ENCODE assay signal across 12 cellular contexts in genomic region chr19:51511353-51511752, GRCh38. TPM values are rescaled to one million over a fixed set of nuclear protein-coding genes. Genes with fewer than 3 reads are reported as not detected.
A peak's percentile ranks its signal among the peaks of the same experiment; 100 is the strongest.
DNase-seq lines count a peak whose midpoint lies in the region; ATAC-seq and TF ChIP-seq lines count a peak whose summit lies in the region.
"Had no signal": no experiment of that assay in that cellular context is flagged by ENCODE, and none has a peak within 500 bp of the region (broad histone marks: within the 10 kb centered on the region; RNA-seq: fewer than 3 reads in every experiment).

No MANE protein-coding gene starts in this region.

- H3K4me3 ChIP-seq in GM12875 (ENCODE audit: low read depth, low read length), result no peak overlapping the region

- H3K9me3 ChIP-seq in T-helper 17 cell (ENCODE audit: control insufficient read depth, low read length, poor library complexity, severe bottlenecking), result no peaks in the 10 kb centered on the region

- DNase-seq in CD1c-positive myeloid dendritic cell (ENCODE audit: extremely low spot score), result peak; percentile 22
- peak; percentile 8 for DNase-seq in RKO (ENCODE audit: low spot score)
- no peak for DNase-seq in foreskin keratinocyte
- no peak for DNase-seq in T-helper 17 cell
- no peak for DNase-seq in activated effector memory CD4-positive, alpha-beta T cell treated with Interleukin-2 at 50 U/mL for 16 hours
- DNase-seq in islet precursor cell, result no peak
- DNase-seq: MV-4-11, naive B cell had no signal

- H3K4me1 ChIP-seq in foreskin keratinocyte, result no peaks in the 10 kb centered on the region

- no peak for ATAC-seq in foreskin keratinocyte
- ATAC-seq in T-helper 17 cell, result no peak
- no peak for ATAC-seq in esophagus mucosa

- no peaks in the 10 kb centered on the region for H3K4me1 Mint-ChIP-seq in T-helper 17 cell
- H3K4me1 Mint-ChIP-seq: activated naive CD4-positive, alpha-beta T cell treated with anti-CD3 and anti-CD28 coated beads, Interleukin-2, amount 50 U/mL, for 24 hours had no signal

- peaks cover 2% of the 10 kb centered on the region for H3K36me3 Mint-ChIP-seq in T-helper 17 cell (ENCODE audit: low read depth)
- H3K36me3 Mint-ChIP-seq: activated naive CD4-positive, alpha-beta T cell treated with anti-CD3 and anti-CD28 coated beads, Interleukin-2, amount 50 U/mL, for 24 hours; naive B cell had no signal

- no peaks in the 10 kb centered on the region for H3K27me3 ChIP-seq in foreskin keratinocyte

- peaks cover 50% of the 10 kb centered on the region for H3K27me3 Mint-ChIP-seq in T-helper 17 cell

- TF ChIP-seq CTCF in GM12875 (IDR thresholded peaks at IDR 0.05; ENCODE audit: borderline replicate concordance, insufficient read depth, low read depth, low read length) (peak; percentile 51; the same call in 1 of the 2 replicates), foreskin keratinocyte (conservative IDR thresholded peaks at IDR 0.05) (peak; percentile 6)

- no peak overlapping the region for H3K27ac ChIP-seq in foreskin keratinocyte

- no peak overlapping the region for H3K4me3 Mint-ChIP-seq in T-helper 17 cell
- H3K4me3 Mint-ChIP-seq: activated naive CD4-positive, alpha-beta T cell treated with anti-CD3 and anti-CD28 coated beads, Interleukin-2, amount 50 U/mL, for 24 hours had no signal

- no peak overlapping the region for H3K27ac Mint-ChIP-seq in T-helper 17 cell
- H3K27ac Mint-ChIP-seq: activated naive CD4-positive, alpha-beta T cell treated with anti-CD3 and anti-CD28 coated beads, Interleukin-2, amount 50 U/mL, for 24 hours had no signal

RNA-seq across cellular contexts. Expression of gene SIGLEC12, which starts 9.8 kb away (rescaled TPM):
- total RNA-seq in foreskin keratinocyte (not detected in 2 replicates), T-helper 17 cell (not detected), esophagus mucosa (not detected)
- not detected in 2 replicates for polyA plus RNA-seq in foreskin keratinocyte
- total RNA-seq: T-helper 1 cell treated with Interleukin-12 subunit alpha and Interleukin-12 subunit beta and Interleukin-4 antibody, amounts not matched to agents 30 ng/mL and 1 ng/mL, for 36 hours had no signal

RNA-seq across cellular contexts. Expression of gene SIGLEC6, which starts 20.1 kb away (rescaled TPM):
- total RNA-seq in foreskin keratinocyte (not detected in 2 replicates), T-helper 17 cell (under 1 TPM in 1 of 2 donors, not detected in 1; 0.80 TPM), esophagus mucosa (0.44 TPM)
- polyA plus RNA-seq in foreskin keratinocyte, result not detected in 2 replicates

RNA-seq across cellular contexts. Expression of gene CEACAM18, which starts 33.0 kb away (rescaled TPM):
- not detected in 2 replicates for total RNA-seq in foreskin keratinocyte
- polyA plus RNA-seq in foreskin keratinocyte, result not detected in 2 replicates
- total RNA-seq in T-helper 17 cell, result not detected
- total RNA-seq in esophagus mucosa, result not detected
- total RNA-seq: T-helper 1 cell treated with Interleukin-12 subunit alpha and Interleukin-12 subunit beta and Interleukin-4 antibody, amounts not matched to agents 30 ng/mL and 1 ng/mL, for 36 hours had no signal

RNA-seq across cellular contexts. Expression of gene SIGLEC8, which starts 53.1 kb away (rescaled TPM):
- not detected in 2 replicates for total RNA-seq in foreskin keratinocyte
- polyA plus RNA-seq in foreskin keratinocyte, result not detected in 2 replicates
- total RNA-seq in T-helper 17 cell, result not detected
- not detected for total RNA-seq in esophagus mucosa
- total RNA-seq: T-helper 1 cell treated with Interleukin-12 subunit alpha and Interleukin-12 subunit beta and Interleukin-4 antibody, amounts not matched to agents 30 ng/mL and 1 ng/mL, for 36 hours had no signal

RNA-seq across cellular contexts. Expression of gene ZNF175, which starts 59.7 kb away (rescaled TPM):
- 3.0 and 4.5 TPM in 2 replicates for total RNA-seq in foreskin keratinocyte
- 0.88 and 0.90 TPM in 2 replicates for polyA plus RNA-seq in foreskin keratinocyte
- 1 to 10 TPM; 4.5 to 5.1 TPM for total RNA-seq in T-helper 17 cell
- 5.8 TPM for total RNA-seq in esophagus mucosa

Comparison
In these comparisons a context has a peak if more than half of its experiments do, and no peak if none do; other contexts are left out.
1. DNase-seq: peak in CD1c-positive myeloid dendritic cell (single experiment) and RKO (single experiment); none in foreskin keratinocyte (0 of 2), T-helper 17 cell (0 of 3), activated effector memory CD4-positive, alpha-beta T cell treated with Interleukin-2 at 50 U/mL for 16 hours (single experiment) and islet precursor cell (single experiment).